16 cellular contexts compared by ENCODE assay signal in genomic region chr17:66920965-66921364, GRCh38. TPM values are rescaled to one million over a fixed set of nuclear protein-coding genes. Genes with fewer than 3 reads are reported as not detected.
DNase-seq lines count a peak whose midpoint lies in the region; ATAC-seq and TF ChIP-seq lines count a peak whose summit lies in the region.
"Had no signal": no experiment of that assay in that cellular context is flagged by ENCODE, and none has a peak within 500 bp of the region (broad histone marks: within the 10 kb centered on the region; RNA-seq: fewer than 3 reads in every experiment).

No MANE protein-coding gene starts in this region.

- no peaks in the 10 kb centered on the region for H3K9me3 ChIP-seq in mammary epithelial cell (replicated peaks; ENCODE audit: insufficient read depth, low read length)
- no peaks in the 10 kb centered on the region for H3K9me3 ChIP-seq in upper lobe of right lung
- H3K9me3 ChIP-seq: SK-N-SH had no signal

- H3K27ac Mint-ChIP-seq in MCF 10A (ENCODE audit: low read depth, unreplicated experiment) (no peak overlapping the region), WTC11 (no peak overlapping the region)

- H3K27ac ChIP-seq in mammary epithelial cell (ENCODE audit: insufficient read depth, low read depth, low read length) (no peak overlapping the region), upper lobe of right lung (no peak overlapping the region)

- no peak overlapping the region for H3K9ac ChIP-seq in mammary epithelial cell (ENCODE audit: insufficient read depth, low read length)
- H3K9ac ChIP-seq: SK-N-SH had no signal

- H3K4me3 Mint-ChIP-seq in MCF 10A (ENCODE audit: unreplicated experiment) (no peak overlapping the region), WTC11 (no peak overlapping the region)

- peak; percentile 31 for DNase-seq in MCF 10A (ENCODE audit: unreplicated experiment)
- DNase-seq in mammary epithelial cell = no peak
- DNase-seq in SK-N-DZ (ENCODE audit: low spot score) = peak; percentile 98
- peak; percentile 27 for DNase-seq in fibroblast of mammary gland (ENCODE audit: low read depth)
- peak; percentile 30 for DNase-seq in upper lobe of right lung
- no peak for DNase-seq in WTC11 (ENCODE audit: low spot score)
- no peak for DNase-seq in T-helper 2 cell
- DNase-seq in NCI-H510A (lab: John Stamatoyannopoulos, UW) = no peak
- DNase-seq: 8988T, C1 segment of cervical spinal cord, COR-L47, Karpas-422, NCI-H1436, NCI-H2081 treated with DMSO at 0.1 percent for 48 hours, PC-3, SK-N-SH had no signal

- H3K4me3 ChIP-seq in mammary epithelial cell (replicated peaks in 1 of 3; ENCODE audit: insufficient read depth in 1 of 3, low read depth in 2 of 3, low read length in 3 of 3) (no peak overlapping the region), fibroblast of mammary gland (ENCODE audit: control insufficient read depth, low read depth, low read length) (no peak overlapping the region), upper lobe of right lung (no peak overlapping the region)

- H3K27me3 ChIP-seq in mammary epithelial cell (ENCODE audit: insufficient read depth, low read length) = no peaks in the 10 kb centered on the region
- peaks cover 3% of the 10 kb centered on the region for H3K27me3 ChIP-seq in upper lobe of right lung

- H3K36me3 ChIP-seq in mammary epithelial cell (ENCODE audit: insufficient read depth, low read length) (no peaks in the 10 kb centered on the region), upper lobe of right lung (no peaks in the 10 kb centered on the region)

- CTCF ChIA-PET in MCF 10A (lab: Yijun Ruan, JAX) = interaction anchor here (0.5 to 0.6 kb wide), 2 partner anchors 21 to 244 kb away, joined by 3 read pairs; no protein-coding TSS in a partner anchor
- CTCF ChIA-PET in mammary epithelial cell (lab: Charles Lee; ENCODE audit: low non-redundant PET) = interaction anchor here (0.7 kb wide), 1 partner anchor 139 kb away, joined by 3 read pairs; no protein-coding TSS in a partner anchor
- CTCF ChIA-PET in WTC11 (lab: Charles Lee) = interaction anchor here (1.0 to 1.6 kb wide), 2 partner anchors 95 to 193 kb away, joined by 3 to 5 read pairs; no protein-coding TSS in a partner anchor

- no peaks in the 10 kb centered on the region for H3K9me3 Mint-ChIP-seq in MCF 10A (ENCODE audit: unreplicated experiment)
- peaks cover 21% of the 10 kb centered on the region for H3K9me3 Mint-ChIP-seq in WTC11

- dilution Hi-C loops in mammary epithelial cell (cut with HindIII; ENCODE audit: low sequenced_read_pairs) = loop anchor here (5.0 kb wide), 1 partner anchor 79 kb away; no protein-coding TSS in a partner anchor

- TF ChIP-seq CTCF in MCF 10A (IDR thresholded peaks at IDR 0.05; ENCODE audit: unreplicated experiment) (no peak), mammary epithelial cell (conservative IDR thresholded peaks at IDR 0.05 in 1 of 2, IDR thresholded peaks at IDR 0.05 in 1 of 2; ENCODE audit: extremely low read depth in 1 of 2, insufficient read depth in 1 of 2, low read depth in 1 of 2, low read length in 2 of 2) (no peak), fibroblast of mammary gland (conservative IDR thresholded peaks at IDR 0.05; ENCODE audit: control insufficient read depth, insufficient read depth, low read depth, low read length) (no peak), upper lobe of right lung (IDR thresholded peaks at IDR 0.05) (no peak), WTC11 (IDR thresholded peaks at IDR 0.05) (no peak)

- in situ Hi-C loops in mammary epithelial cell (cut with MboI; ENCODE audit: low sequenced_read_pairs in 2 of 2) = loop anchor here in 1 of 2 donors (25.0 kb wide), 1 partner anchor 709 kb away; no protein-coding TSS in a partner anchor

- ATAC-seq in upper lobe of right lung = no peak
- no peak for ATAC-seq in WTC11
- ATAC-seq: PC-3 had no signal

- no TSS peak for BruUV-seq in MCF 10A (replicated peaks; lab: Mats Ljungman, UMichigan)
- BruUV-seq in mammary epithelial cell (replicated peaks; lab: Mats Ljungman, UMichigan) = no TSS peak

- no peak overlapping the region for H3K4me2 ChIP-seq in mammary epithelial cell (ENCODE audit: insufficient read depth, low read depth, low read length)
- H3K4me2 ChIP-seq: SK-N-SH had no signal

- no peaks in the 10 kb centered on the region for H3K36me3 Mint-ChIP-seq in MCF 10A (ENCODE audit: insufficient read depth, unreplicated experiment)
- H3K36me3 Mint-ChIP-seq in WTC11 = no peaks in the 10 kb centered on the region

- POLR2A ChIA-PET in MCF 10A (lab: Yijun Ruan, JAX) (no interaction called here), WTC11 (lab: Charles Lee) (no interaction called here)

- H2AFZ ChIP-seq in mammary epithelial cell (ENCODE audit: low read depth, low read length) = no peak overlapping the region

- H3K4me1 ChIP-seq in mammary epithelial cell (ENCODE audit: insufficient read depth, low read length) (no peaks in the 10 kb centered on the region), upper lobe of right lung (no peaks in the 10 kb centered on the region)

- intact Hi-C loops in MCF 10A (cut with micrococcal nuclease) = no loop called here
- intact Hi-C loops in mammary epithelial cell (cut with micrococcal nuclease) = no loop called here
- intact Hi-C loops in upper lobe of right lung (cut with DNase I) = no loop called here

- WGBS in mammary epithelial cell (ENCODE audit: low coverage, missing lambda C conversion rate) = 100% methylated on average over 3 of the region's 4 CpGs

- peaks cover 3% of the 10 kb centered on the region for H3K27me3 Mint-ChIP-seq in MCF 10A (ENCODE audit: insufficient read depth, unreplicated experiment)
- peaks cover 2% of the 10 kb centered on the region for H3K27me3 Mint-ChIP-seq in WTC11 (ENCODE audit: low read depth)

- H3K4me1 Mint-ChIP-seq in MCF 10A (ENCODE audit: insufficient read depth, unreplicated experiment) = no peaks in the 10 kb centered on the region
- peaks cover 5% of the 10 kb centered on the region; the same call in 1 of the 2 replicates for H3K4me1 Mint-ChIP-seq in WTC11

- H3K79me2 ChIP-seq in mammary epithelial cell (ENCODE audit: insufficient read depth, low read length) = no peaks in the 10 kb centered on the region

- H4K20me1 ChIP-seq in mammary epithelial cell (ENCODE audit: insufficient read depth, low read length) = no peaks in the 10 kb centered on the region

TF ChIP-seq in WTC11, 78 proteins besides CTCF, POLR2A, EP300 and RAD21:
- TF ChIP-seq SMAD4 (CRISPR knock-in tag; IDR thresholded peaks at IDR 0.05) = no peak
- no peak for TF ChIP-seq SP1 (CRISPR knock-in tag; conservative IDR thresholded peaks at IDR 0.05)
- no peak for TF ChIP-seq GABPB1 (CRISPR knock-in tag; IDR thresholded peaks at IDR 0.05)
- no peak for TF ChIP-seq KAT7 (CRISPR knock-in tag; IDR thresholded peaks at IDR 0.05; ENCODE audit: borderline replicate concordance)
- no peak for TF ChIP-seq SMAD3 (CRISPR knock-in tag; IDR thresholded peaks at IDR 0.05; ENCODE audit: borderline replicate concordance)
- no peak for TF ChIP-seq FOXP1 (CRISPR knock-in tag; IDR thresholded peaks at IDR 0.05; ENCODE audit: borderline replicate concordance)
- TF ChIP-seq, protein P1, sequence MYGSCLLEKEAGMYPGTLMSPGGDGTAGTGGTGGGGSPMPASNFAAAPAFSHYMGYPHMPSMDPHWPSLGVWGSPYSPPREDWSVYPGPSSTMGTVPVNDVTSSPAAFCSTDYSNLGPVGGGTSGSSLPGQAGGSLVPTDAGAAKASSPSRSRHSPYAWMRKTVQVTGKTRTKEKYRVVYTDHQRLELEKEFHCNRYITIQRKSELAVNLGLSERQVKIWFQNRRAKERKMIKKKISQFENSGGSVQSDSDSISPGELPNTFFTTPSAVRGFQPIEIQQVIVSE (CRISPR knock-in tag; IDR thresholded peaks at IDR 0.05; ENCODE audit: borderline replicate concordance) = no peak
- no peak for TF ChIP-seq ZNF423 (CRISPR knock-in tag; IDR thresholded peaks at IDR 0.05)

RNA-seq across cellular contexts. Expression of gene CACNG4, which starts 43.5 kb away (rescaled TPM):
- total RNA-seq in MCF 10A (2022) (not detected in 2 replicates), mammary epithelial cell (under 1 TPM in 1 of 2 donors, not detected in 1; 0.17 TPM), upper lobe of right lung (9.3 TPM), WTC11 (2021) (1.6 to 3.4 TPM (median 2.3 TPM) in 3 replicates)
- 0.23 TPM for polyA plus RNA-seq in mammary epithelial cell
- 1.2 TPM for polyA minus RNA-seq in mammary epithelial cell
- polyA plus RNA-seq in SK-N-DZ (2014; cell fraction: cytosol; rRNA removed) = 27.9 and 32.2 TPM in 2 replicates
- 8.1 and 11.4 TPM in 2 replicates for polyA plus RNA-seq in SK-N-DZ (2014; cell fraction: nucleus; rRNA removed)

Comparison
In these comparisons a context has a peak if more than half of its experiments do, and no peak if none do; other contexts are left out.
1. DNase-seq: peak in MCF 10A (single experiment), SK-N-DZ (single experiment), fibroblast of mammary gland (single experiment) and upper lobe of right lung (single experiment); none in mammary epithelial cell (single experiment), WTC11 (single experiment), T-helper 2 cell (0 of 5) and NCI-H510A (single experiment).